In genomic region chr3:57952208-57952631, GRCh38 we compare ENCODE assay signal across 9 cellular contexts. TPM values are rescaled to one million over a fixed set of nuclear protein-coding genes. Genes with fewer than 3 reads are reported as not detected.
DNase-seq lines count a peak whose midpoint lies in the region; ATAC-seq and TF ChIP-seq lines count a peak whose summit lies in the region.
"Had no signal": no experiment of that assay in that cellular context is flagged by ENCODE, and none has a peak within 500 bp of the region (broad histone marks: within the 10 kb centered on the region; RNA-seq: fewer than 3 reads in every experiment).

No MANE protein-coding gene starts in this region.

- H4K20me1 ChIP-seq in OCI-LY7 (ENCODE audit: insufficient read depth, low read length), result no peaks in the 10 kb centered on the region

- no peak for TF ChIP-seq POLR2A in gastrocnemius medialis (IDR thresholded peaks at IDR 0.05)

- no peak overlapping the region for H2AFZ ChIP-seq in OCI-LY7 (ENCODE audit: low read length)

- in situ Hi-C loops in gastrocnemius medialis (cut with MboI; ENCODE audit: low sequenced_read_pairs in 4 of 4), result no loop called here

- no peak overlapping the region for H3K4me3 ChIP-seq in gastrocnemius medialis
- H3K4me3 ChIP-seq in OCI-LY7 (ENCODE audit: low read depth, low read length, poor library complexity, severe bottlenecking), result no peak overlapping the region

- intact Hi-C loops in gastrocnemius medialis (cut with DNase I; ENCODE audit: low total_unique reads) (no loop called here), OCI-LY7 (cut with micrococcal nuclease; ENCODE audit: unreplicated experiment) (no loop called here)

- ATAC-seq in gastrocnemius medialis, result peak; percentile 48 to 63
- no peak for ATAC-seq in HG03469 (IDR thresholded peaks at IDR 0.05; ENCODE audit: unreplicated experiment)
- no peak for ATAC-seq in HG02970 (IDR thresholded peaks at IDR 0.05; ENCODE audit: low FRiP score, unreplicated experiment)

- H3K27ac ChIP-seq in gastrocnemius medialis (peak overlapping the region; percentile 69 to 89 (median 80)), OCI-LY7 (ENCODE audit: low read depth, low read length, poor library complexity, severe bottlenecking) (no peak overlapping the region)

- no TSS peak for BruUV-seq in OCI-LY7 (replicated peaks; lab: Mats Ljungman, UMichigan)

- H3K4me2 ChIP-seq in OCI-LY7 (ENCODE audit: low read length), result no peak overlapping the region

- CTCF ChIA-PET in OCI-LY7 (lab: Charles Lee; ENCODE audit: unreplicated experiment), result no interaction called here

- POLR2A ChIA-PET in OCI-LY7 (lab: Charles Lee), result interaction anchor here (0.8 kb wide), 1 partner anchor 57 kb away, joined by 3 read pairs; no protein-coding TSS in a partner anchor

- no peaks in the 10 kb centered on the region for H3K27me3 ChIP-seq in gastrocnemius medialis

- H3K4me1 ChIP-seq in gastrocnemius medialis (peaks cover 21 to 29% of the 10 kb centered on the region in 2 donors), OCI-LY7 (ENCODE audit: insufficient read depth, low read length, poor library complexity, severe bottlenecking) (no peaks in the 10 kb centered on the region)

- no peaks in the 10 kb centered on the region for H3K79me2 ChIP-seq in OCI-LY7 (ENCODE audit: insufficient read depth, low read depth, low read length)

- H3K36me3 ChIP-seq in gastrocnemius medialis (no peaks in the 10 kb centered on the region), OCI-LY7 (ENCODE audit: insufficient read depth, low read length) (no peaks in the 10 kb centered on the region)

- H3K9me2 ChIP-seq in OCI-LY7 (ENCODE audit: insufficient read depth, low read length), result no peaks in the 10 kb centered on the region

- peak; percentile 90 for DNase-seq in H4 (ENCODE audit: low spot score)
- DNase-seq in amniotic epithelial cell (ENCODE audit: low read depth), result peak; percentile 98
- DNase-seq in iPS DF 19.7 (ENCODE audit: low read depth, low spot score), result peak; percentile 86
- peak in 1 of 2 donors; percentile 51 for DNase-seq in gastrocnemius medialis
- DNase-seq in AML-193 (lab: John Stamatoyannopoulos, UW), result no peak
- DNase-seq in OCI-LY7 (ENCODE audit: low spot score), result no peak
- DNase-seq: activated B cell treated with CpG ODN at 0.5 μM for 24 hours had no signal

- TF ChIP-seq CTCF in gastrocnemius medialis (IDR thresholded peaks at IDR 0.05 in 4 of 5, conservative IDR thresholded peaks at IDR 0.05 in 1 of 5) (no peak), OCI-LY7 (conservative IDR thresholded peaks at IDR 0.05; ENCODE audit: low read length) (no peak)

- H3K9me3 ChIP-seq in gastrocnemius medialis (no peaks in the 10 kb centered on the region), OCI-LY7 (ENCODE audit: low read length) (no peaks in the 10 kb centered on the region)

RNA-seq across cellular contexts. Expression of gene FLNB, which starts 56.0 kb away (rescaled TPM):
- total RNA-seq in H4 (2014; rRNA removed; shearing (Covaris generic)), result 47.2 and 57.1 TPM in 2 replicates
- total RNA-seq in gastrocnemius medialis (10 to 100 TPM; 10.9 to 21.5 (median 12.0) TPM), OCI-LY7 (2022) (39.1 and 39.7 TPM in 2 replicates)
- 29.5 and 29.9 TPM in 2 replicates for total RNA-seq in OCI-LY7 (2014; rRNA removed; shearing (Covaris generic))

Comparison
In these comparisons a context has a peak if more than half of its experiments do, and no peak if none do; other contexts are left out.
1. DNase-seq: peak in H4 (single experiment), amniotic epithelial cell (single experiment) and iPS DF 19.7 (single experiment); none in AML-193 (0 of 2) and OCI-LY7 (single experiment).
2. ATAC-seq: peak in gastrocnemius medialis (2 of 2); none in HG03469 (single experiment) and HG02970 (single experiment).